11 cellular contexts compared by ENCODE assay signal in the genomic region with DNA sequence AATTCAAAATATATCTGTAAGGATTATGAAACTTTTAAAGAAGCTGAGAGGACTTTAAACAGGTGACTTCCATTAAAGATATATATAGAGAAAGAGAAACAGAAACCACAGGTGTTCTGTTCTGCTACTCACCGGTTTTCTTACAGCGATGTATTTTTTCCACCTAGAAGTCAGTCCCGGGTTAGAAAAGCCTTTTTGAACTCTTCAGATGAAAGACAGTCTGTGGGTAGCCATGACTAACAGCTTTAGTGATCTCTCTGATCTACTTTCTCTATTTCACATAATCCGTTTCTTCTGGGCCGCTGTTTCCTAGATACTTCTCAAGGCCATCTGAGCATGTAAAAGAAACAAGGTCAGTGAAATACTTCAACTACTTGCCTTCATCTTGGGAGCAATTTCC. TPM values are rescaled to one million over a fixed set of nuclear protein-coding genes. Genes with fewer than 3 reads are reported as not detected.
DNase-seq lines count a peak whose midpoint lies in the region; ATAC-seq and TF ChIP-seq lines count a peak whose summit lies in the region.
"Had no signal": no experiment of that assay in that cellular context is flagged by ENCODE, and none has a peak within 500 bp of the region (broad histone marks: within the 10 kb centered on the region; RNA-seq: fewer than 3 reads in every experiment).

No MANE protein-coding gene starts in this region.

- peaks cover 18% of the 10 kb centered on the region for H3K4me1 Mint-ChIP-seq in activated CD4-positive, alpha-beta T cell treated with anti-CD3 and anti-CD28 coated beads, Interleukin-2, amount 10 ng/mL, durations not matched to agents 7 days and 5 days
- no peaks in the 10 kb centered on the region for H3K4me1 Mint-ChIP-seq in chondrocyte (ENCODE audit: low read depth)

- peak overlapping the region; percentile 46 for H3K4me3 Mint-ChIP-seq in activated CD4-positive, alpha-beta T cell treated with anti-CD3 and anti-CD28 coated beads, Interleukin-2, amount 10 ng/mL, durations not matched to agents 7 days and 5 days
- no peak overlapping the region for H3K4me3 Mint-ChIP-seq in chondrocyte (ENCODE audit: unreplicated experiment)

- CTCF ChIA-PET in activated CD4-positive, alpha-beta T cell treated with anti-CD3 and anti-CD28 coated beads, Interleukin-2, amount 10 ng/mL, durations not matched to agents 7 days and 5 days (lab: Charles Lee), result interaction anchor here (1.0 kb wide), 1 partner anchor 19 kb away, joined by 3 read pairs; no protein-coding TSS in a partner anchor

- TF ChIP-seq CTCF in chondrocyte (IDR thresholded peaks at IDR 0.05), result no peak

- POLR2A ChIA-PET in activated CD4-positive, alpha-beta T cell treated with anti-CD3 and anti-CD28 coated beads, Interleukin-2, amount 10 ng/mL, durations not matched to agents 7 days and 5 days (lab: Charles Lee), result interaction anchor here (1.1 kb wide), 1 partner anchor 37 kb away, joined by 3 read pairs; a partner anchor contains a TSS

- peak; percentile 3 for DNase-seq in stimulated activated CD8-positive, alpha-beta memory T cell treated with anti-CD3 and anti-CD28 coated beads, Interleukin-12 subunit alpha, Interleukin-12 subunit beta, amount 100 ng/mL, for 1 hour (ENCODE audit: low read depth)
- no peak for DNase-seq in stimulated activated CD8-positive, alpha-beta memory T cell treated with anti-CD3 and anti-CD28 coated beads, Interleukin-4, amount 100 ng/mL, for 48 hours
- DNase-seq in activated CD4-positive, alpha-beta T cell treated with anti-CD3 and anti-CD28 coated beads, Interleukin-2, amount 10 ng/mL, durations not matched to agents 7 days and 5 days, result peak; percentile 65
- DNase-seq in retina, result no peak
- DNase-seq in D341Med (ENCODE audit: low spot score), result no peak
- no peak for DNase-seq in NCI-H1092 (lab: John Stamatoyannopoulos, UW)
- no peak for DNase-seq in chondrocyte (ENCODE audit: low spot score)
- DNase-seq: C1 segment of cervical spinal cord; effector CD4-positive, alpha-beta T cell had no signal

- no peaks in the 10 kb centered on the region for H3K36me3 Mint-ChIP-seq in activated CD4-positive, alpha-beta T cell treated with anti-CD3 and anti-CD28 coated beads, Interleukin-2, amount 10 ng/mL, durations not matched to agents 7 days and 5 days (ENCODE audit: low read depth)
- H3K36me3 Mint-ChIP-seq in chondrocyte (ENCODE audit: low read depth), result peaks cover 2% of the 10 kb centered on the region

- ATAC-seq in HG02970 (IDR thresholded peaks at IDR 0.05; ENCODE audit: low FRiP score, unreplicated experiment), result peak; percentile 84

- H3K27me3 Mint-ChIP-seq in activated CD4-positive, alpha-beta T cell treated with anti-CD3 and anti-CD28 coated beads, Interleukin-2, amount 10 ng/mL, durations not matched to agents 7 days and 5 days, result peaks cover 2% of the 10 kb centered on the region
- peaks cover 46% of the 10 kb centered on the region for H3K27me3 Mint-ChIP-seq in chondrocyte (ENCODE audit: low read depth)

- peak overlapping the region; percentile 85 for H3K27ac Mint-ChIP-seq in activated CD4-positive, alpha-beta T cell treated with anti-CD3 and anti-CD28 coated beads, Interleukin-2, amount 10 ng/mL, durations not matched to agents 7 days and 5 days
- H3K27ac Mint-ChIP-seq in chondrocyte (ENCODE audit: unreplicated experiment), result no peak overlapping the region

- no peaks in the 10 kb centered on the region for H3K9me3 Mint-ChIP-seq in activated CD4-positive, alpha-beta T cell treated with anti-CD3 and anti-CD28 coated beads, Interleukin-2, amount 10 ng/mL, durations not matched to agents 7 days and 5 days
- peaks cover 5% of the 10 kb centered on the region for H3K9me3 Mint-ChIP-seq in chondrocyte (ENCODE audit: low read depth)

RNA-seq across cellular contexts. Expression of a gene that starts 25.1 kb away (rescaled TPM):
- total RNA-seq in activated CD4-positive, alpha-beta T cell treated with anti-CD3 and anti-CD28 coated beads, Interleukin-2, amount 10 ng/mL, durations not matched to agents 7 days and 5 days, result under 1 TPM; 0.21 to 0.22 TPM
- 0.17 TPM in 1 of 3 replicates, not detected in the others for total RNA-seq in chondrocyte
- total RNA-seq: T-helper 2 cell treated with Interferon-gamma antibody and Interleukin-4, amounts not matched to agents 100 ng/mL and 5 ng/mL, for 36 hours had no signal

RNA-seq across cellular contexts. Expression of a gene that starts 37.0 kb away (rescaled TPM):
- 10 to 100 TPM; 13.0 to 16.3 TPM for total RNA-seq in activated CD4-positive, alpha-beta T cell treated with anti-CD3 and anti-CD28 coated beads, Interleukin-2, amount 10 ng/mL, durations not matched to agents 7 days and 5 days
- 12.8 to 14.0 TPM (median 13.3 TPM) in 3 replicates for total RNA-seq in chondrocyte

RNA-seq across cellular contexts. Expression of a gene that starts 37.0 kb away (rescaled TPM):
- 10 to 100 TPM; 17.2 to 18.1 TPM for total RNA-seq in activated CD4-positive, alpha-beta T cell treated with anti-CD3 and anti-CD28 coated beads, Interleukin-2, amount 10 ng/mL, durations not matched to agents 7 days and 5 days
- 20.0 to 29.1 TPM (median 23.5 TPM) in 3 replicates for total RNA-seq in chondrocyte

Comparison
In these comparisons a context has a peak if more than half of its experiments do, and no peak if none do; other contexts are left out.
1. DNase-seq: peak in stimulated activated CD8-positive, alpha-beta memory T cell treated with anti-CD3 and anti-CD28 coated beads, Interleukin-12 subunit alpha, Interleukin-12 subunit beta, amount 100 ng/mL, for 1 hour (single experiment) and activated CD4-positive, alpha-beta T cell treated with anti-CD3 and anti-CD28 coated beads, Interleukin-2, amount 10 ng/mL, durations not matched to agents 7 days and 5 days (single experiment); none in stimulated activated CD8-positive, alpha-beta memory T cell treated with anti-CD3 and anti-CD28 coated beads, Interleukin-4, amount 100 ng/mL, for 48 hours (single experiment), retina (single experiment), D341Med (single experiment), NCI-H1092 (single experiment) and chondrocyte (single experiment).